Comparison of ENCODE assay signal across 8 cellular contexts in genomic region chr12:69585189-69586062, GRCh38. TPM values are rescaled to one million over a fixed set of nuclear protein-coding genes. Genes with fewer than 3 reads are reported as not detected.
DNase-seq lines count a peak whose midpoint lies in the region; ATAC-seq and TF ChIP-seq lines count a peak whose summit lies in the region.

Gene CCT2 (plus strand): TSS chr12:69585459. CDS start chr12:69585522, 63 bp downstream.

- H3K36me3 ChIP-seq in PC-3 (ENCODE audit: low read depth, low read length), result peaks cover 40% of the 10 kb centered on the region

- 0 out of 2 replicates have a peak, but pooled peaks have one; percentile 20 for TF ChIP-seq CTCF in PC-3 (conservative IDR thresholded peaks at IDR 0.05; ENCODE audit: low read depth, low read length)

- no peaks in the 10 kb centered on the region for H3K9me2 ChIP-seq in PC-3 (replicated peaks; ENCODE audit: low read length)

- H3K4me1 ChIP-seq in PC-3 (ENCODE audit: insufficient read depth, low read length), result peaks cover 10% of the 10 kb centered on the region

- DNase-seq in DMS53 treated with DMSO at 0.1 percent for 48 hours (lab: John Stamatoyannopoulos, UW; ENCODE audit: unreplicated experiment), result peak; percentile 95
- DNase-seq in Jurkat, Clone E6-1 (ENCODE audit: low read depth, low spot score), result peak; percentile 93
- DNase-seq in PC-3, result peak; percentile 97
- DNase-seq in activated T-cell treated with anti-CD3 and anti-CD28 coated beads for 48 hours (ENCODE audit: low read depth), result peak; percentile 96
- DNase-seq in epithelial cell of prostate (ENCODE audit: low read depth, low spot score), result peak; percentile 66
- peak; percentile 98 for DNase-seq in mucosa of gallbladder (ENCODE audit: low spot score)
- DNase-seq in stimulated activated CD8-positive, alpha-beta memory T cell treated with anti-CD3 and anti-CD28 coated beads, Interleukin-4, amount 100 ng/mL, for 4 hours (ENCODE audit: low read depth in 2 of 2, low spot score in 1 of 2), result peak; percentile 92 to 96

- peaks cover 34% of the 10 kb centered on the region for H4K20me1 ChIP-seq in PC-3 (ENCODE audit: low read length)

- TSS peak; percentile 99 for BruUV-seq in PC-3 (replicated peaks; lab: Mats Ljungman, UMichigan)

- CTCF ChIA-PET in PC-3 (lab: Charles Lee), result no interaction called here

- POLR2A ChIA-PET in PC-3 (lab: Charles Lee; ENCODE audit: unreplicated experiment), result interaction anchor here (0.5 kb wide), 1 partner anchor 255 kb away, joined by 5 read pairs; no protein-coding TSS in a partner anchor

- H3K4me3 ChIP-seq in Jurkat, Clone E6-1 (ENCODE audit: low read length), result peak within 1 kb of the TSS; percentile 55
- H3K4me3 ChIP-seq in PC-3 (ENCODE audit: low read length), result peak within 1 kb of the TSS; percentile 96

- no peaks in the 10 kb centered on the region for H3K27me3 ChIP-seq in PC-3 (ENCODE audit: low read length)

- intact Hi-C loops in PC-3 (cut with micrococcal nuclease), result no loop called here

- no peaks in the 10 kb centered on the region for H3K9me3 ChIP-seq in PC-3 (ENCODE audit: low read length)

- peak within 1 kb of the TSS; percentile 91 for H3K4me2 ChIP-seq in PC-3 (ENCODE audit: low read length)

- ATAC-seq in GM21619 (IDR thresholded peaks at IDR 0.05; ENCODE audit: unreplicated experiment) (peak; percentile 96), PC-3 (peak; percentile 95)

- peaks cover 50% of the 10 kb centered on the region for H3K79me2 ChIP-seq in PC-3 (ENCODE audit: low read length)

- H3K9ac ChIP-seq in PC-3 (ENCODE audit: low read length), result peak within 1 kb of the TSS; percentile 98

- H3K27ac ChIP-seq in PC-3 (ENCODE audit: low read length) (peak within 1 kb of the TSS; percentile 71), epithelial cell of prostate (peak within 1 kb of the TSS; percentile 64)

- H3F3A ChIP-seq in PC-3 (ENCODE audit: low read length, unreplicated experiment), result no peaks in the 10 kb centered on the region

- H2AFZ ChIP-seq in PC-3 (ENCODE audit: low read length), result peak within 1 kb of the TSS; percentile 87

RNA-seq across cellular contexts. Expression of gene CCT2, which starts in this region (rescaled TPM):
- polyA plus RNA-seq in Jurkat, Clone E6-1 (2012; ENCODE audit: insufficient read depth, insufficient read length), result 449 TPM
- total RNA-seq in PC-3 (2014; rRNA removed) (306 and 345 TPM in 2 replicates), mucosa of gallbladder (86.5 TPM)

Comparison
In these comparisons a context has a peak if more than half of its experiments do, and no peak if none do; other contexts are left out.
1. Peak in every context shown above with its lines: DNase-seq, ATAC-seq, H3K4me3 ChIP-seq and H3K27ac ChIP-seq.